ENCODE assay signal across 10 cellular contexts in the genomic region with DNA sequence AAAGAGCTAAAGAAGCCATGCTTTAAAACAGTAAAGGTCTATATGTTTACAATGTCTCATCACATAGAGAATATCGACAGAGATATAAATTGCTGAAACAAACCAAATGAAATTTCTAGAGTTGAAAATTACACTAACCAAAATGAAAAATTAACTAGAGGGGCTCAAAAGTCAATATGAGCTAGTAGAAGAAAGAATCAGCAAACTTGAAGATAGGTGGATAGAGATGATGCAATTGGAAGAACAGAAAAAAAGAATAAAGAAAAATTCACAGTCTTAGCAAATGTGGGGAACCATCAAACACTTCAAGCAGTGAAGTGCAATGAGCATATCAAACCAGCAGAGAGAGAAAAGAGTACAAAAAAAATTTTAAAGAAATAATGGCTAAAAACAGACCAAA. TPM values are rescaled to one million over a fixed set of nuclear protein-coding genes. Genes with fewer than 3 reads are reported as not detected.
"Had no signal": no experiment of that assay in that cellular context is flagged by ENCODE, and none has a peak within 500 bp of the region (broad histone marks: within the 10 kb centered on the region; RNA-seq: fewer than 3 reads in every experiment).

No MANE protein-coding gene starts in this region.

- H3K9me3 ChIP-seq: HAP-1 had no signal

- H3K4me3 ChIP-seq: GM23248, GM23338, HAP-1 had no signal

- H2AFZ ChIP-seq: GM23248, GM23338 had no signal

- FAIRE-seq: H54 had no signal

- H3K27ac ChIP-seq: GM23248 had no signal

- H3K9ac ChIP-seq: GM23248 had no signal

- ATAC-seq: GM23338, HCT116 had no signal

- H3K4me1 ChIP-seq: HAP-1 had no signal

- H3K4me2 ChIP-seq: GM23338 had no signal

- H3K36me3 ChIP-seq: HAP-1 had no signal

- DNase-seq: GM23248, GOT3, H7, H9, HCEC 1CT, HFFc6 had no signal

RNA-seq across cellular contexts. Expression of a gene that starts 24.1 kb away (rescaled TPM):
- total RNA-seq: GM23248 had no signal
- polyA plus RNA-seq: GM23248, GM23338 had no signal
